28 cellular contexts compared by ENCODE assay signal in the genomic region with DNA sequence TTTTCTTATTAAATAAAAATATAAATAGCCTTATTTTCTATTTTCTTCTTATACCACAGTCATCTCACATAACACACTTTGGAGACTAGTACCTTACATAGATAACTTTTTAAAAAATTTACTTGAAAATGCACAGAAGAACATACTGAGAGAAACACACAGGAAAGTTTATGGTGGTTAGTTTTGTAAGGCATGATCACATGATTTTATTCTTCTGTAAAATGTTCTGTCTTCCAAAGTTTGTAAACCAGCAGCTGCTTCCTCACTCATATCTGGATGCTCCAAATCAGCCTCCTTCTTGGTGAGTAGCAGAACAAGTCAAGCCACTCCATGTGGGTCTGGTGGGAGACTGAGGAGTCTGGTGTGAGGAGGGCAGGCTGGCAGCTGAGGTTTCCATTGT.
"Had no signal": no experiment of that assay in that cellular context is flagged by ENCODE, and none has a peak within 500 bp of the region (broad histone marks: within the 10 kb centered on the region; RNA-seq: fewer than 3 reads in every experiment).

No MANE protein-coding gene starts in this region.

- H3K4me3 Mint-ChIP-seq: activated B cell treated with CpG ODN at 0.5 μM for 24 hours; activated naive CD4-positive, alpha-beta T cell treated with anti-CD3 and anti-CD28 coated beads for 36 hours; activated naive CD8-positive, alpha-beta T cell treated with anti-CD3 and anti-CD28 coated beads for 36 hours; activated T-helper 1 cell treated with anti-CD3 and anti-CD28 coated beads, Interleukin-12 subunit alpha, Interleukin-12 subunit beta, Interleukin-2, Interleukin-4 antibody, amounts not matched to agents 30 ng/mL and 10 ng/mL and 1 ng/mL, durations not matched to agents 14 hours and 24 hours and 36 hours; natural killer cell treated with Interleukin-12 subunit alpha and Interleukin-12 subunit beta and Interleukin-15 and Interleukin-18, amount 100 ng/mL, for 72 hours had no signal

- H3K4me1 ChIP-seq: adrenal gland, body of pancreas, left ventricle myocardium inferior, pancreas, psoas muscle, suprapubic skin, tibial artery, upper lobe of right lung had no signal

- FAIRE-seq: colon, endometrium, frontal cortex, islet of Langerhans, pancreas had no signal

- H3K36me3 Mint-ChIP-seq: activated naive CD8-positive, alpha-beta T cell treated with anti-CD3 and anti-CD28 coated beads for 36 hours; natural killer cell treated with Interleukin-12 subunit alpha and Interleukin-12 subunit beta and Interleukin-15 and Interleukin-18, amount 100 ng/mL, for 72 hours had no signal

- H3K9me3 Mint-ChIP-seq: activated B cell treated with CpG ODN at 0.5 μM for 24 hours; activated naive CD4-positive, alpha-beta T cell treated with anti-CD3 and anti-CD28 coated beads for 36 hours; activated naive CD8-positive, alpha-beta T cell treated with anti-CD3 and anti-CD28 coated beads for 36 hours; activated T-helper 1 cell treated with anti-CD3 and anti-CD28 coated beads, Interleukin-12 subunit alpha, Interleukin-12 subunit beta, Interleukin-2, Interleukin-4 antibody, amounts not matched to agents 30 ng/mL and 10 ng/mL and 1 ng/mL, durations not matched to agents 14 hours and 24 hours and 36 hours; natural killer cell treated with Interleukin-12 subunit alpha and Interleukin-12 subunit beta and Interleukin-15 and Interleukin-18, amount 100 ng/mL, for 72 hours had no signal

- DNase-seq: activated B cell treated with CpG ODN at 0.5 μM for 24 hours; activated CD8-positive, alpha-beta memory T cell treated with anti-CD3 and anti-CD28 coated beads for 24 hours; activated effector memory CD4-positive, alpha-beta T cell treated with anti-CD3 and anti-CD28 coated beads, Interleukin-2, amount 50 U/mL, for 16 hours; activated naive CD4-positive, alpha-beta T cell treated with anti-CD3 and anti-CD28 coated beads for 36 hours; activated naive CD8-positive, alpha-beta T cell treated with anti-CD3 and anti-CD28 coated beads for 36 hours; activated T-cell treated with anti-CD3 and anti-CD28 coated beads, Interleukin-2, amount 50 U/mL, for 1 hour; adrenal gland; aorta; body of pancreas; effector CD8-positive, alpha-beta T cell; left ventricle myocardium inferior; mesendoderm; mucosa of descending colon; pancreas; psoas muscle; stimulated activated CD4-positive, alpha-beta T cell treated with anti-CD3 and anti-CD28 coated beads, Interleukin-15, amount 100 ng/mL, for 24 hours; stimulated activated naive CD4-positive, alpha-beta T cell; T-helper 2 cell; tibial artery; upper lobe of right lung had no signal

- H3K27ac ChIP-seq: adrenal gland, body of pancreas, left ventricle myocardium inferior, pancreas, psoas muscle, suprapubic skin, tibial artery, upper lobe of right lung had no signal

- H3K27me3 ChIP-seq: adrenal gland, body of pancreas, pancreas, suprapubic skin, tibial artery, upper lobe of right lung had no signal

- H3K36me3 ChIP-seq: adrenal gland, left ventricle myocardium inferior, pancreas, suprapubic skin, tibial artery, upper lobe of right lung had no signal

- H3K27ac Mint-ChIP-seq: activated B cell treated with CpG ODN at 0.5 μM for 24 hours; activated naive CD4-positive, alpha-beta T cell treated with anti-CD3 and anti-CD28 coated beads for 36 hours; activated naive CD8-positive, alpha-beta T cell treated with anti-CD3 and anti-CD28 coated beads for 36 hours; activated T-helper 1 cell treated with anti-CD3 and anti-CD28 coated beads, Interleukin-12 subunit alpha, Interleukin-12 subunit beta, Interleukin-2, Interleukin-4 antibody, amounts not matched to agents 30 ng/mL and 10 ng/mL and 1 ng/mL, durations not matched to agents 14 hours and 24 hours and 36 hours; natural killer cell treated with Interleukin-12 subunit alpha and Interleukin-12 subunit beta and Interleukin-15 and Interleukin-18, amount 100 ng/mL, for 72 hours had no signal

- H3K9me3 ChIP-seq: adrenal gland, body of pancreas, mucosa of descending colon, pancreas, psoas muscle, suprapubic skin, tibial artery, upper lobe of right lung had no signal

- H3K27me3 Mint-ChIP-seq: activated naive CD8-positive, alpha-beta T cell treated with anti-CD3 and anti-CD28 coated beads for 36 hours had no signal

- H3K4me1 Mint-ChIP-seq: activated naive CD8-positive, alpha-beta T cell treated with anti-CD3 and anti-CD28 coated beads for 36 hours had no signal

- H3K4me3 ChIP-seq: adrenal gland, body of pancreas, left ventricle myocardium inferior, lung, mucosa of descending colon, pancreas, psoas muscle, suprapubic skin, tibial artery, upper lobe of right lung had no signal
